8 cellular contexts compared by ENCODE assay signal in genomic region chr19:44164327-44164672, GRCh38. TPM values are rescaled to one million over a fixed set of nuclear protein-coding genes. Genes with fewer than 3 reads are reported as not detected.
DNase-seq lines count a peak whose midpoint lies in the region; ATAC-seq lines count a peak whose summit lies in the region.

No MANE protein-coding gene starts in this region.

- no peak for DNase-seq in T-helper 2 cell treated with Interferon-gamma antibody and Interleukin-4, amounts not matched to agents 5 μg/mL and 100 μg/mL, for 36 hours (ENCODE audit: low spot score)
- DNase-seq in T-helper 2 cell (no peak), T-helper 9 cell (no peak), GDM1 (lab: John Stamatoyannopoulos, UW) (no peak)
- no peak for DNase-seq in activated CD4-positive, alpha-beta memory T cell treated with anti-CD3 and anti-CD28 coated beads for 36 hours

- H3K27ac Mint-ChIP-seq in T-helper 2 cell treated with Interferon-gamma antibody and Interleukin-4, amounts not matched to agents 5 μg/mL and 100 μg/mL, for 36 hours: peak overlapping the region; percentile 90
- peak overlapping the region; percentile 97 for H3K27ac Mint-ChIP-seq in activated CD4-positive, alpha-beta memory T cell treated with anti-CD3 and anti-CD28 coated beads for 36 hours

- H3K4me1 Mint-ChIP-seq in T-helper 2 cell treated with Interferon-gamma antibody and Interleukin-4, amounts not matched to agents 5 μg/mL and 100 μg/mL, for 36 hours (ENCODE audit: low read depth): peaks cover 22% of the 10 kb centered on the region
- H3K4me1 Mint-ChIP-seq in activated CD4-positive, alpha-beta memory T cell treated with anti-CD3 and anti-CD28 coated beads for 36 hours (ENCODE audit: low read depth): peaks cover 24% of the 10 kb centered on the region

- no peaks in the 10 kb centered on the region for H3K27me3 Mint-ChIP-seq in T-helper 2 cell treated with Interferon-gamma antibody and Interleukin-4, amounts not matched to agents 5 μg/mL and 100 μg/mL, for 36 hours (ENCODE audit: low read depth)
- H3K27me3 Mint-ChIP-seq in activated CD4-positive, alpha-beta memory T cell treated with anti-CD3 and anti-CD28 coated beads for 36 hours: no peaks in the 10 kb centered on the region

- ATAC-seq in HG03432 (IDR thresholded peaks at IDR 0.05; ENCODE audit: unreplicated experiment): no peak

- H3K36me3 Mint-ChIP-seq in T-helper 2 cell treated with Interferon-gamma antibody and Interleukin-4, amounts not matched to agents 5 μg/mL and 100 μg/mL, for 36 hours (ENCODE audit: low read depth): peaks cover 51% of the 10 kb centered on the region
- H3K36me3 Mint-ChIP-seq in activated CD4-positive, alpha-beta memory T cell treated with anti-CD3 and anti-CD28 coated beads for 36 hours: peaks cover 35% of the 10 kb centered on the region

- CTCF ChIA-PET in activated CD4-positive, alpha-beta memory T cell treated with anti-CD3 and anti-CD28 coated beads for 36 hours (lab: Charles Lee): interaction anchor here (1.1 kb wide), 1 partner anchor 43 kb away, joined by 4 read pairs; no protein-coding TSS in a partner anchor

- H3K27ac ChIP-seq in temporal lobe (ENCODE audit: low read depth, low read length): peak overlapping the region; percentile 82

- H3K4me3 ChIP-seq in iPS-18c (ENCODE audit: insufficient read depth, low read depth, low read length): peak overlapping the region; percentile 64; the same call in 1 of the 2 replicates

- intact Hi-C loops in activated CD4-positive, alpha-beta memory T cell treated with anti-CD3 and anti-CD28 coated beads for 36 hours (cut with micrococcal nuclease): loop anchor here (1.0 to 2.0 kb wide), 2 partner anchors 49 to 51 kb away; partner anchors contain the start of genes ZNF225 and ZNF227

- POLR2A ChIA-PET in activated CD4-positive, alpha-beta memory T cell treated with anti-CD3 and anti-CD28 coated beads for 36 hours (lab: Charles Lee): interaction anchor here (0.9 to 1.4 kb wide), 4 partner anchors 22 to 140 kb away, joined by 3 to 6 read pairs (median 4); partner anchors contain the start of genes ZNF227 and ZNF235

- H3K9me3 Mint-ChIP-seq in T-helper 2 cell treated with Interferon-gamma antibody and Interleukin-4, amounts not matched to agents 5 μg/mL and 100 μg/mL, for 36 hours: peaks cover 63% of the 10 kb centered on the region
- peaks cover 67% of the 10 kb centered on the region for H3K9me3 Mint-ChIP-seq in activated CD4-positive, alpha-beta memory T cell treated with anti-CD3 and anti-CD28 coated beads for 36 hours

- H3K9me3 ChIP-seq in iPS-18c (ENCODE audit: control insufficient read depth, insufficient read depth, low read length): no peaks in the 10 kb centered on the region

- peak overlapping the region; percentile 98 for H3K4me3 Mint-ChIP-seq in T-helper 2 cell treated with Interferon-gamma antibody and Interleukin-4, amounts not matched to agents 5 μg/mL and 100 μg/mL, for 36 hours
- peak overlapping the region; percentile 97 for H3K4me3 Mint-ChIP-seq in activated CD4-positive, alpha-beta memory T cell treated with anti-CD3 and anti-CD28 coated beads for 36 hours

RNA-seq across cellular contexts. Expression of gene ZNF226, which starts 0.6 kb away (rescaled TPM):
- 10 to 100 TPM; 10.6 to 10.7 TPM for total RNA-seq in activated CD4-positive, alpha-beta memory T cell treated with anti-CD3 and anti-CD28 coated beads for 36 hours
- total RNA-seq in temporal lobe: 40.8 TPM

RNA-seq across cellular contexts. Expression of gene ZNF234, which starts 22.9 kb away (rescaled TPM):
- 1 to 10 TPM; 7.3 to 8.7 TPM for total RNA-seq in activated CD4-positive, alpha-beta memory T cell treated with anti-CD3 and anti-CD28 coated beads for 36 hours
- total RNA-seq in temporal lobe: 20.2 TPM

RNA-seq across cellular contexts. Expression of gene ZNF227, which starts 48.0 kb away (rescaled TPM):
- 10 to 100 TPM; 13.5 TPM for total RNA-seq in activated CD4-positive, alpha-beta memory T cell treated with anti-CD3 and anti-CD28 coated beads for 36 hours
- 37.1 TPM for total RNA-seq in temporal lobe

RNA-seq across cellular contexts. Expression of gene ZNF225, which starts 51.1 kb away (rescaled TPM):
- 1 to 10 TPM; 2.5 to 2.9 TPM for total RNA-seq in activated CD4-positive, alpha-beta memory T cell treated with anti-CD3 and anti-CD28 coated beads for 36 hours
- 11.3 TPM for total RNA-seq in temporal lobe
